In genomic region chr4:8773124-8773931, GRCh38 we compare ENCODE assay signal across 16 cellular contexts.
DNase-seq lines count a peak whose midpoint lies in the region; ATAC-seq, FAIRE-seq and TF ChIP-seq lines count a peak whose summit lies in the region.
"Had no signal": no experiment of that assay in that cellular context is flagged by ENCODE, and none has a peak within 500 bp of the region (broad histone marks: within the 10 kb centered on the region; RNA-seq: fewer than 3 reads in every experiment).

No MANE protein-coding gene starts in this region.

- H3K27me3 Mint-ChIP-seq in activated CD4-positive, alpha-beta T cell treated with anti-CD3 and anti-CD28 coated beads, Interleukin-2, amount 10 ng/mL, durations not matched to agents 24 days and 14 days = no peaks in the 10 kb centered on the region

- FAIRE-seq in kidney (lab: Jason Lieb, UNC) = no peak

- no peaks in the 10 kb centered on the region for H3K9me3 ChIP-seq in RWPE2 (ENCODE audit: severe bottlenecking)
- no peaks in the 10 kb centered on the region for H3K9me3 ChIP-seq in kidney (ENCODE audit: control insufficient read depth in 1 of 2, low read length in 2 of 2)
- H3K9me3 ChIP-seq: Peyer's patch had no signal

- intact Hi-C loops in kidney (cut with DNase I) = no loop called here
- intact Hi-C loops in activated CD4-positive, alpha-beta T cell treated with anti-CD3 and anti-CD28 coated beads, Interleukin-2, amount 10 ng/mL, durations not matched to agents 24 days and 14 days (cut with micrococcal nuclease) = no loop called here

- H3K4me1 ChIP-seq in RWPE2 (ENCODE audit: insufficient read depth, poor library complexity, severe bottlenecking) (no peaks in the 10 kb centered on the region), kidney (ENCODE audit: control insufficient read depth in 1 of 2, insufficient read depth in 1 of 2, low read depth in 1 of 2, low read length in 2 of 2) (no peaks in the 10 kb centered on the region)
- H3K4me1 ChIP-seq: Peyer's patch had no signal

- no peaks in the 10 kb centered on the region for H3K4me1 Mint-ChIP-seq in activated CD4-positive, alpha-beta T cell treated with anti-CD3 and anti-CD28 coated beads, Interleukin-2, amount 10 ng/mL, durations not matched to agents 24 days and 14 days

- no peak overlapping the region for H3K9ac ChIP-seq in kidney (ENCODE audit: low read length in 2 of 2)

- H3K36me3 ChIP-seq in H7 (replicated peaks; ENCODE audit: control insufficient read depth, insufficient read depth, low read length) (no peaks in the 10 kb centered on the region), RWPE2 (ENCODE audit: low read depth) (no peaks in the 10 kb centered on the region), kidney (ENCODE audit: control insufficient read depth in 1 of 2, insufficient read depth in 2 of 2, low read length in 2 of 2) (no peaks in the 10 kb centered on the region)
- H3K36me3 ChIP-seq: Peyer's patch had no signal

- H3K4me3 ChIP-seq in H7 (ENCODE audit: insufficient read depth, low read depth, low read length) (no peak overlapping the region), RWPE2 (ENCODE audit: severe bottlenecking) (no peak overlapping the region), kidney (ENCODE audit: low read length in 2 of 2) (no peak overlapping the region)
- H3K4me3 ChIP-seq: Peyer's patch had no signal

- no peak overlapping the region for H3K4me3 Mint-ChIP-seq in activated CD4-positive, alpha-beta T cell treated with anti-CD3 and anti-CD28 coated beads, Interleukin-2, amount 10 ng/mL, durations not matched to agents 24 days and 14 days

- no peaks in the 10 kb centered on the region for H3K36me3 Mint-ChIP-seq in activated CD4-positive, alpha-beta T cell treated with anti-CD3 and anti-CD28 coated beads, Interleukin-2, amount 10 ng/mL, durations not matched to agents 24 days and 14 days (ENCODE audit: low read depth)

- no peak for TF ChIP-seq CTCF in RWPE2 (IDR thresholded peaks at IDR 0.05; ENCODE audit: poor library complexity, severe bottlenecking)
- no peak for TF ChIP-seq CTCF in kidney (IDR thresholded peaks at IDR 0.05; ENCODE audit: borderline replicate concordance, extremely low read depth, insufficient read depth)

- no peak overlapping the region for H3K27ac Mint-ChIP-seq in activated CD4-positive, alpha-beta T cell treated with anti-CD3 and anti-CD28 coated beads, Interleukin-2, amount 10 ng/mL, durations not matched to agents 24 days and 14 days

- H3K27ac ChIP-seq in RWPE2 (ENCODE audit: poor library complexity, severe bottlenecking) (no peak overlapping the region), kidney (ENCODE audit: low read depth in 2 of 2, low read length in 2 of 2) (no peak overlapping the region)
- H3K27ac ChIP-seq: Peyer's patch had no signal

- no peaks in the 10 kb centered on the region for H3K9me3 Mint-ChIP-seq in activated CD4-positive, alpha-beta T cell treated with anti-CD3 and anti-CD28 coated beads, Interleukin-2, amount 10 ng/mL, durations not matched to agents 24 days and 14 days

- ATAC-seq in RWPE2 (ENCODE audit: low read depth) (no peak), HG03342 (IDR thresholded peaks at IDR 0.05; ENCODE audit: unreplicated experiment) (no peak)

- no peaks in the 10 kb centered on the region for H3K27me3 ChIP-seq in H7 (ENCODE audit: control insufficient read depth, insufficient read depth, low read length)
- no peaks in the 10 kb centered on the region for H3K27me3 ChIP-seq in RWPE2 (ENCODE audit: insufficient read depth, poor library complexity, severe bottlenecking)
- H3K27me3 ChIP-seq: Peyer's patch had no signal

- peak; percentile 49 for DNase-seq in H7
- peak; percentile 56 for DNase-seq in RWPE2 (ENCODE audit: low spot score)
- peak; percentile 54 for DNase-seq in kidney
- peak; percentile 9 for DNase-seq in retina
- DNase-seq in LoVo (ENCODE audit: low spot score) = no peak
- no peak for DNase-seq in activated CD4-positive, alpha-beta T cell treated with anti-CD3 and anti-CD28 coated beads, Interleukin-2, amount 10 ng/mL, durations not matched to agents 24 days and 14 days
- DNase-seq: GF-D8, GOT3, MM.1S, NCI-H1105 treated with DMSO at 0.1 percent for 48 hours, NCI-H187 treated with DMSO at 0.1 percent for 48 hours, NCI-H2171 treated with DMSO at 0.1 percent for 48 hours, NCI-H510A, SIG-M5 had no signal

Comparison
In these comparisons a context has a peak if more than half of its experiments do, and no peak if none do; other contexts are left out.
1. DNase-seq: peak in H7 (single experiment), RWPE2 (single experiment), kidney (single experiment) and retina (single experiment); none in LoVo (single experiment) and activated CD4-positive, alpha-beta T cell treated with anti-CD3 and anti-CD28 coated beads, Interleukin-2, amount 10 ng/mL, durations not matched to agents 24 days and 14 days (single experiment).